Comparison of ENCODE assay signal across 20 cellular contexts in the genomic region with DNA sequence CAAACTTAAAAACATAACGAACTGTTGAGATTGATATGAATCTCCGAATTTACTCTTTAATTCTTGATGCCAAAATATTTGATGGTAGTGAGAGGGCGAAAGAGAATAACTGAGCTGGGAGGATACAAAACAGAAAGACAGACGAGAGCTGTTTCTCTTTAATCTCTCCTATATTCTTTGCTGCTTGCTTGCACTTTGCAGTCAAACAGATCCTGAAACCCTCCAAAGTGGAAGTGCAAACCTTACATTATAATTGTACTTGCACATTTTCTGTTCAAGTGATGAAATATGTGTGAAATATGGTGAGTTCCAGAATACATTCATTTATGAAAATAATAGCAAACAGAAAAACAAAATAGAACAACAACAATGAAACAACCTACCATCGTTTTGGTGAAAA.
DNase-seq lines count a peak whose midpoint lies in the region; ATAC-seq, FAIRE-seq and TF ChIP-seq lines count a peak whose summit lies in the region.
"Had no signal": no experiment of that assay in that cellular context is flagged by ENCODE, and none has a peak within 500 bp of the region (broad histone marks: within the 10 kb centered on the region; RNA-seq: fewer than 3 reads in every experiment).

No MANE protein-coding gene starts in this region.

- WGBS in psoas muscle, 3 donors: 45 to 77% (median 56%) methylated on average over 5 of the region's 5 CpGs

- FAIRE-seq in kidney (lab: Jason Lieb, UNC): no peak
- FAIRE-seq: pancreas had no signal

- no peak overlapping the region for H3K9ac ChIP-seq in kidney (ENCODE audit: low read length in 2 of 2)

- H3K27me3 ChIP-seq in psoas muscle (ENCODE audit: insufficient read depth in 3 of 3, low read length in 2 of 3): no peaks in the 10 kb centered on the region
- H3K27me3 ChIP-seq: breast epithelium, pancreas, suprapubic skin, upper lobe of left lung had no signal

- no peak overlapping the region for H3K4me3 ChIP-seq in psoas muscle
- H3K4me3 ChIP-seq in kidney (ENCODE audit: low read length in 2 of 2): no peak overlapping the region
- H3K4me3 ChIP-seq: breast epithelium, pancreas, smooth muscle cell, suprapubic skin, upper lobe of left lung had no signal

- DNase-seq in psoas muscle (no peak), kidney (no peak), NCI-H524 (lab: John Stamatoyannopoulos, UW) (no peak)
- DNase-seq in activated CD4-positive, alpha-beta T cell treated with anti-CD3 and anti-CD28 coated beads, Interleukin-2, amount 10 ng/mL, durations not matched to agents 24 days and 14 days: no peak
- DNase-seq: activated T-cell treated with anti-CD3 and anti-CD28 coated beads for 4 hours; GOT3; immature natural killer cell; IMR-90; pancreas; SIG-M5; stimulated activated naive CD4-positive, alpha-beta T cell; upper lobe of left lung had no signal

- TF ChIP-seq CTCF in psoas muscle (IDR thresholded peaks at IDR 0.05): no peak
- TF ChIP-seq CTCF in kidney (IDR thresholded peaks at IDR 0.05; ENCODE audit: borderline replicate concordance, extremely low read depth, insufficient read depth): no peak

- no peaks in the 10 kb centered on the region for H3K9me3 Mint-ChIP-seq in activated CD4-positive, alpha-beta T cell treated with anti-CD3 and anti-CD28 coated beads, Interleukin-2, amount 10 ng/mL, durations not matched to agents 24 days and 14 days
- H3K9me3 Mint-ChIP-seq: immature natural killer cell, neural crest cell had no signal

- no peaks in the 10 kb centered on the region for H3K36me3 ChIP-seq in psoas muscle (ENCODE audit: insufficient read depth in 1 of 2, low read depth in 1 of 2)
- no peaks in the 10 kb centered on the region for H3K36me3 ChIP-seq in kidney (ENCODE audit: control insufficient read depth in 1 of 2, insufficient read depth in 2 of 2, low read length in 2 of 2)
- H3K36me3 ChIP-seq: breast epithelium, pancreas, suprapubic skin, upper lobe of left lung had no signal

- H3K4me1 Mint-ChIP-seq in activated CD4-positive, alpha-beta T cell treated with anti-CD3 and anti-CD28 coated beads, Interleukin-2, amount 10 ng/mL, durations not matched to agents 24 days and 14 days: peaks cover 19% of the 10 kb centered on the region
- H3K4me1 Mint-ChIP-seq: neural crest cell had no signal

- intact Hi-C loops in psoas muscle (cut with DNase I): no loop called here
- intact Hi-C loops in activated CD4-positive, alpha-beta T cell treated with anti-CD3 and anti-CD28 coated beads, Interleukin-2, amount 10 ng/mL, durations not matched to agents 24 days and 14 days (cut with micrococcal nuclease): no loop called here
- intact Hi-C loops in kidney (cut with DNase I): no loop called here

- ATAC-seq in GM18520 (IDR thresholded peaks at IDR 0.05; ENCODE audit: unreplicated experiment) (peak; percentile 37), GM21576 (IDR thresholded peaks at IDR 0.05; ENCODE audit: unreplicated experiment) (peak; percentile 48), HG03378 (IDR thresholded peaks at IDR 0.05; ENCODE audit: unreplicated experiment) (peak; percentile 41), psoas muscle (no peak)
- ATAC-seq: pancreas had no signal

- peaks cover 5% of the 10 kb centered on the region for H3K36me3 Mint-ChIP-seq in activated CD4-positive, alpha-beta T cell treated with anti-CD3 and anti-CD28 coated beads, Interleukin-2, amount 10 ng/mL, durations not matched to agents 24 days and 14 days (ENCODE audit: low read depth)

- H3K27ac Mint-ChIP-seq in activated CD4-positive, alpha-beta T cell treated with anti-CD3 and anti-CD28 coated beads, Interleukin-2, amount 10 ng/mL, durations not matched to agents 24 days and 14 days: no peak overlapping the region
- H3K27ac Mint-ChIP-seq: activated naive CD8-positive, alpha-beta T cell; immature natural killer cell had no signal

- H3K4me3 Mint-ChIP-seq in activated CD4-positive, alpha-beta T cell treated with anti-CD3 and anti-CD28 coated beads, Interleukin-2, amount 10 ng/mL, durations not matched to agents 24 days and 14 days: no peak overlapping the region
- H3K4me3 Mint-ChIP-seq: activated naive CD8-positive, alpha-beta T cell; immature natural killer cell; neural crest cell had no signal

- H3K4me1 ChIP-seq in psoas muscle (peaks cover 51% of the 10 kb centered on the region), kidney (ENCODE audit: control insufficient read depth in 1 of 2, insufficient read depth in 1 of 2, low read depth in 1 of 2, low read length in 2 of 2) (peaks cover 0 to 4% of the 10 kb centered on the region in 2 donors)
- H3K4me1 ChIP-seq: breast epithelium, pancreas had no signal

- no peaks in the 10 kb centered on the region for H3K27me3 Mint-ChIP-seq in activated CD4-positive, alpha-beta T cell treated with anti-CD3 and anti-CD28 coated beads, Interleukin-2, amount 10 ng/mL, durations not matched to agents 24 days and 14 days
- H3K27me3 Mint-ChIP-seq: activated naive CD8-positive, alpha-beta T cell had no signal

- H3K9me3 ChIP-seq in psoas muscle: no peaks in the 10 kb centered on the region
- H3K9me3 ChIP-seq in kidney (ENCODE audit: control insufficient read depth in 1 of 2, low read length in 2 of 2): no peaks in the 10 kb centered on the region
- H3K9me3 ChIP-seq: breast epithelium, pancreas, suprapubic skin, upper lobe of left lung had no signal

- H3K27ac ChIP-seq in psoas muscle (peak overlapping the region; percentile 39), kidney (ENCODE audit: low read depth in 2 of 2, low read length in 2 of 2) (no peak overlapping the region)
- H3K27ac ChIP-seq: breast epithelium, pancreas, suprapubic skin, upper lobe of left lung had no signal

Comparison
In these comparisons a context has a peak if more than half of its experiments do, and no peak if none do; other contexts are left out.
1. ATAC-seq: peak in GM18520 (single experiment), GM21576 (single experiment) and HG03378 (single experiment); none in psoas muscle (0 of 4).